1 cellular context compared by ENCODE assay signal in the genomic region with DNA sequence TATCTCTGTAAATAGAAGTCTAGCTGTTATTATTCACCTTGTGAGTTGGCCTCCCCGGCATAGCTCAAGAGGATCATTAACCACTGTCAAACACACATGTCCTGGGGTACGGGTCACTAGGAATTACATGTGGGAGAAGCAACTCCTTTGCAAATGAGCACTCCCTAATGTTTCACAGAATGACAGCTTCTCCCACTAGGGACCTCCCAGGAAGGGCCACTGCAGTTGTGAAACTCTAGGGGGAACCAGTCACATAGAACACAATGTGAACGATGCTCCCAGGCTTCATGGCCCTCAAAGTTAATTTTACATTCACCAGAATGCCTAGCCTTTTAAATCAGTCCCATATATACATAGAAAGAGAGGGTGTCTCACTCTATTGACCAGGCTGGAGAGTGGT.
TF ChIP-seq lines count a peak whose summit lies in the region.

No MANE protein-coding gene starts in this region.

TF ChIP-seq in GM12878, 131 proteins besides CTCF, POLR2A, EP300 and RAD21 (continued from another document):
- TF ChIP-seq, protein P1, sequence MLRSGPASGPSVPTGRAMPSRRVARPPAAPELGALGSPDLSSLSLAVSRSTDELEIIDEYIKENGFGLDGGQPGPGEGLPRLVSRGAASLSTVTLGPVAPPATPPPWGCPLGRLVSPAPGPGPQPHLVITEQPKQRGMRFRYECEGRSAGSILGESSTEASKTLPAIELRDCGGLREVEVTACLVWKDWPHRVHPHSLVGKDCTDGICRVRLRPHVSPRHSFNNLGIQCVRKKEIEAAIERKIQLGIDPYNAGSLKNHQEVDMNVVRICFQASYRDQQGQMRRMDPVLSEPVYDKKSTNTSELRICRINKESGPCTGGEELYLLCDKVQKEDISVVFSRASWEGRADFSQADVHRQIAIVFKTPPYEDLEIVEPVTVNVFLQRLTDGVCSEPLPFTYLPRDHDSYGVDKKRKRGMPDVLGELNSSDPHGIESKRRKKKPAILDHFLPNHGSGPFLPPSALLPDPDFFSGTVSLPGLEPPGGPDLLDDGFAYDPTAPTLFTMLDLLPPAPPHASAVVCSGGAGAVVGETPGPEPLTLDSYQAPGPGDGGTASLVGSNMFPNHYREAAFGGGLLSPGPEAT (IDR thresholded peaks at IDR 0.05; ENCODE audit: low read depth): no peak
- TF ChIP-seq NR2F1 (conservative IDR thresholded peaks at IDR 0.05): no peak
- TF ChIP-seq, protein P2, sequence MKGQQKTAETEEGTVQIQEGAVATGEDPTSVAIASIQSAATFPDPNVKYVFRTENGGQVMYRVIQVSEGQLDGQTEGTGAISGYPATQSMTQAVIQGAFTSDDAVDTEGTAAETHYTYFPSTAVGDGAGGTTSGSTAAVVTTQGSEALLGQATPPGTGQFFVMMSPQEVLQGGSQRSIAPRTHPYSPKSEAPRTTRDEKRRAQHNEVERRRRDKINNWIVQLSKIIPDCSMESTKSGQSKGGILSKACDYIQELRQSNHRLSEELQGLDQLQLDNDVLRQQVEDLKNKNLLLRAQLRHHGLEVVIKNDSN (IDR thresholded peaks at IDR 0.05; ENCODE audit: borderline replicate concordance, extremely low read length, insufficient read depth, low read depth, low read length): no peak
TF ChIP-seq in GM12878: peak in this region for 2.
